In genomic region chr3:158753814-158754213, GRCh38 we compare ENCODE assay signal across 25 cellular contexts. TPM values are rescaled to one million over a fixed set of nuclear protein-coding genes. Genes with fewer than 3 reads are reported as not detected.
"Had no signal": no experiment of that assay in that cellular context is flagged by ENCODE, and none has a peak within 500 bp of the region (broad histone marks: within the 10 kb centered on the region; RNA-seq: fewer than 3 reads in every experiment).

No MANE protein-coding gene starts in this region.

- H3K4me3 ChIP-seq: heart right ventricle, hepatocyte, left ventricle myocardium inferior, mucosa of descending colon, right atrium auricular region, right lobe of liver, smooth muscle cell, tibial nerve, vagina had no signal

- H3K4me2 ChIP-seq: hepatocyte, smooth muscle cell had no signal

- FAIRE-seq: keratinocyte had no signal

- H2AFZ ChIP-seq: hepatocyte, parathyroid adenoma had no signal

- H3K9me3 ChIP-seq: heart right ventricle, left ventricle myocardium inferior, mucosa of descending colon, right atrium auricular region, right lobe of liver, tibial nerve, vagina had no signal

- H3K27ac ChIP-seq: heart right ventricle, hepatocyte, left ventricle myocardium inferior, parathyroid adenoma, right atrium auricular region, right lobe of liver, tibial nerve, vagina had no signal

- H3K27me3 ChIP-seq: heart right ventricle, hepatocyte, right atrium auricular region, right lobe of liver, tibial nerve, vagina had no signal

- DNase-seq: heart right ventricle; kidney glomerular epithelial cell; left colon; left ventricle myocardium inferior; midbrain; mucosa of descending colon; naive thymus-derived CD4-positive, alpha-beta T cell; right lobe of liver; stimulated activated CD4-positive, alpha-beta T cell treated with anti-CD3 and anti-CD28 coated beads, Interleukin-1b, Interleukin-23, amount 100 ng/mL, for 48 hours; stimulated activated CD4-positive, alpha-beta T cell treated with anti-CD3 and anti-CD28 coated beads, Interleukin-2, amount 100 ng/mL, for 48 hours; stimulated activated CD4-positive, alpha-beta T cell treated with anti-CD3 and anti-CD28 coated beads, Interleukin-4, amount 100 ng/mL, for 4 hours; stimulated activated CD8-positive, alpha-beta memory T cell treated with anti-CD3 and anti-CD28 coated beads, Interleukin-4, amount 100 ng/mL, for 48 hours; stimulated activated naive CD4-positive, alpha-beta T cell treated with Interleukin-2 at 50 U/mL for 16 hours; stimulated activated naive CD8-positive, alpha-beta T cell treated with anti-CD3 and anti-CD28 coated beads, Interleukin-15, amount 100 ng/mL, for 72 hours; substantia nigra had no signal

- ATAC-seq: heart right ventricle; left colon; mucosa of descending colon; naive thymus-derived CD4-positive, alpha-beta T cell; natural killer cell treated with Interleukin-12 subunit alpha and Interleukin-12 subunit beta and Interleukin-15 and Interleukin-18, amount 100 ng/mL, for 72 hours; right lobe of liver; stimulated activated naive CD8-positive, alpha-beta T cell treated with anti-CD3 and anti-CD28 coated beads, Interleukin-15, amount 100 ng/mL, for 72 hours had no signal

- H3K36me3 ChIP-seq: left ventricle myocardium inferior, right atrium auricular region, right lobe of liver, vagina had no signal

- H3K9ac ChIP-seq: parathyroid adenoma had no signal

- H3K79me2 ChIP-seq: hepatocyte, parathyroid adenoma had no signal

- H3K4me1 ChIP-seq: left ventricle myocardium inferior, parathyroid adenoma, right atrium auricular region, right lobe of liver, vagina had no signal

RNA-seq across cellular contexts. Expression of gene RARRES1, which starts 21.6 kb away (rescaled TPM):
- total RNA-seq: myocyte; naive thymus-derived CD4-positive, alpha-beta T cell; natural killer cell treated with Interleukin-12 subunit alpha and Interleukin-12 subunit beta and Interleukin-15 and Interleukin-18, amount 100 ng/mL, for 72 hours had no signal
- polyA plus RNA-seq: keratinocyte; naive thymus-derived CD4-positive, alpha-beta T cell; neural cell had no signal
